ENCODE assay signal across 19 cellular contexts in genomic region chr12:89701606-89702206, GRCh38. TPM values are rescaled to one million over a fixed set of nuclear protein-coding genes. Genes with fewer than 3 reads are reported as not detected.
DNase-seq lines count a peak whose midpoint lies in the region; FAIRE-seq and TF ChIP-seq lines count a peak whose summit lies in the region.
"Had no signal": no experiment of that assay in that cellular context is flagged by ENCODE, and none has a peak within 500 bp of the region (broad histone marks: within the 10 kb centered on the region; RNA-seq: fewer than 3 reads in every experiment).

No MANE protein-coding gene starts in this region.

- H3K79me2 ChIP-seq in OCI-LY7 (ENCODE audit: insufficient read depth, low read depth, low read length), result peaks cover 100% of the 10 kb centered on the region
- peaks cover 81% of the 10 kb centered on the region for H3K79me2 ChIP-seq in keratinocyte (ENCODE audit: control insufficient read depth, insufficient read depth, low read length)

- no peak for TF ChIP-seq POLR2A in ovary (IDR thresholded peaks at IDR 0.05)

- H3K27me3 ChIP-seq in keratinocyte (ENCODE audit: control insufficient read depth, extremely low read depth, insufficient read depth, low read length) (no peaks in the 10 kb centered on the region), tibial artery (no peaks in the 10 kb centered on the region), ovary (no peaks in the 10 kb centered on the region)
- H3K27me3 ChIP-seq: esophagus squamous epithelium, Peyer's patch, testis had no signal

- no peak for DNase-seq in AG10803 (ENCODE audit: low read depth)
- DNase-seq in GM12865 (ENCODE audit: low read depth), result peak; percentile 22
- no peak for DNase-seq in OCI-LY7 (ENCODE audit: low spot score)
- no peak for DNase-seq in keratinocyte (ENCODE audit: low read depth, low spot score)
- DNase-seq in tibial artery, result no peak
- DNase-seq in pons (ENCODE audit: low spot score), result no peak
- DNase-seq in activated naive CD4-positive, alpha-beta T cell (lab: John Stamatoyannopoulos, UW), result no peak
- no peak for DNase-seq in ovary
- DNase-seq: activated CD4-positive, alpha-beta memory T cell treated with anti-CD3 and anti-CD28 coated beads for 36 hours; activated naive CD4-positive, alpha-beta T cell treated with anti-CD3 and anti-CD28 coated beads, Interleukin-2, amount 10 ng/mL, durations not matched to agents 7 days and 5 days; activated T-cell treated with anti-CD3 and anti-CD28 coated beads, Interleukin-2, amount 50 U/mL, for 24 hours; effector CD8-positive, alpha-beta T cell; esophagus squamous epithelium; naive thymus-derived CD4-positive, alpha-beta T cell; NCI-H1694; NCI-H774; Peyer's patch; testis had no signal

- H3K4me3 ChIP-seq in AG10803 (ENCODE audit: low read length) (no peak overlapping the region), GM12865 (ENCODE audit: low read depth, low read length) (no peak overlapping the region), OCI-LY7 (ENCODE audit: low read depth, low read length, poor library complexity, severe bottlenecking) (no peak overlapping the region), keratinocyte (ENCODE audit: control insufficient read depth in 2 of 3, extremely low read depth in 1 of 3, insufficient read depth in 2 of 3, low read depth in 1 of 3, low read length in 3 of 3) (no peak overlapping the region), tibial artery (no peak overlapping the region), ovary (no peak overlapping the region)
- H3K4me3 ChIP-seq: esophagus squamous epithelium, Peyer's patch, SK-N-MC, testis had no signal

- H3K9me2 ChIP-seq in OCI-LY7 (ENCODE audit: insufficient read depth, low read length), result no peaks in the 10 kb centered on the region

- H3K9me1 ChIP-seq in keratinocyte (ENCODE audit: control insufficient read depth, extremely low read depth, insufficient read depth, low read length), result no peaks in the 10 kb centered on the region

- BruUV-seq in OCI-LY7 (replicated peaks; lab: Mats Ljungman, UMichigan), result no TSS peak

- POLR2A ChIA-PET in OCI-LY7 (lab: Charles Lee), result interaction anchor here (0.6 to 1.2 kb wide), 3 partner anchors 10 to 149 kb away, joined by 3 read pairs; no protein-coding TSS in a partner anchor

- H3K9me3 ChIP-seq in OCI-LY7 (ENCODE audit: low read length), result no peaks in the 10 kb centered on the region
- H3K9me3 ChIP-seq in keratinocyte (ENCODE audit: control insufficient read depth, low read depth, low read length), result no peaks in the 10 kb centered on the region
- H3K9me3 ChIP-seq in tibial artery, result no peaks in the 10 kb centered on the region
- H3K9me3 ChIP-seq in ovary, result no peaks in the 10 kb centered on the region
- H3K9me3 ChIP-seq: esophagus squamous epithelium, Peyer's patch, testis had no signal

- peak; percentile 13 for FAIRE-seq in keratinocyte (lab: Jason Lieb, UNC)

- TF ChIP-seq CTCF in AG10803 (conservative IDR thresholded peaks at IDR 0.05; ENCODE audit: low read length), result 0 out of 2 replicates have a peak, but pooled peaks have one; percentile 6
- peak; percentile 2 for TF ChIP-seq CTCF in GM12865 (IDR thresholded peaks at IDR 0.05; ENCODE audit: insufficient read depth, low read depth, low read length, missing control alignments)
- peak; percentile 60 for TF ChIP-seq CTCF in OCI-LY7 (conservative IDR thresholded peaks at IDR 0.05; ENCODE audit: low read length)
- no peak for TF ChIP-seq CTCF in keratinocyte (optimal IDR thresholded peaks at IDR 0.05 in 1 of 3, IDR thresholded peaks at IDR 0.05 in 1 of 3, conservative IDR thresholded peaks at IDR 0.05 in 1 of 3; ENCODE audit: extremely low read depth in 1 of 3, insufficient read depth in 2 of 3, low read length in 3 of 3)
- TF ChIP-seq CTCF in tibial artery (IDR thresholded peaks at IDR 0.05), result no peak
- no peak for TF ChIP-seq CTCF in ovary (IDR thresholded peaks at IDR 0.05)

- H3K27ac ChIP-seq in OCI-LY7 (ENCODE audit: low read depth, low read length, poor library complexity, severe bottlenecking) (no peak overlapping the region), keratinocyte (ENCODE audit: control insufficient read depth, insufficient read depth, low read length) (no peak overlapping the region), tibial artery (no peak overlapping the region), ovary (no peak overlapping the region)
- H3K27ac ChIP-seq: esophagus squamous epithelium, Peyer's patch, SK-N-MC, testis had no signal

- H3K4me1 ChIP-seq in OCI-LY7 (ENCODE audit: insufficient read depth, low read length, poor library complexity, severe bottlenecking), result peaks cover 42% of the 10 kb centered on the region
- H3K4me1 ChIP-seq in keratinocyte (ENCODE audit: control insufficient read depth, extremely low read depth, insufficient read depth, low read length), result peaks cover 23% of the 10 kb centered on the region
- H3K4me1 ChIP-seq in tibial artery, result peaks cover 0 to 6% (median 0%) of the 10 kb centered on the region in 4 donors
- no peaks in the 10 kb centered on the region for H3K4me1 ChIP-seq in ovary (ENCODE audit: insufficient read depth)

- no peaks in the 10 kb centered on the region for H3K36me3 ChIP-seq in OCI-LY7 (ENCODE audit: insufficient read depth, low read length)
- peaks cover 0 to 4% of the 10 kb centered on the region in 2 experiments for H3K36me3 ChIP-seq in keratinocyte (ENCODE audit: control insufficient read depth in 2 of 2, extremely low read depth in 1 of 2, insufficient read depth in 2 of 2, low read length in 2 of 2)
- no peaks in the 10 kb centered on the region for H3K36me3 ChIP-seq in tibial artery
- no peaks in the 10 kb centered on the region for H3K36me3 ChIP-seq in ovary
- H3K36me3 ChIP-seq: esophagus squamous epithelium, Peyer's patch had no signal

- dilution Hi-C loops in keratinocyte (cut with MboI; ENCODE audit: extremely low pct_ligation_motif_present, low sequenced_read_pairs), result no loop called here

- no peak for TF ChIP-seq EP300 in ovary (IDR thresholded peaks at IDR 0.05)

- CTCF ChIA-PET in OCI-LY7 (lab: Charles Lee; ENCODE audit: unreplicated experiment), result no interaction called here

- H3K9ac ChIP-seq in keratinocyte (ENCODE audit: control insufficient read depth, extremely low read depth, insufficient read depth, low read length), result no peak overlapping the region

- intact Hi-C loops in OCI-LY7 (cut with micrococcal nuclease; ENCODE audit: unreplicated experiment), result no loop called here
- intact Hi-C loops in tibial artery (cut with DNase I; ENCODE audit: low total_unique reads), result no loop called here
- intact Hi-C loops in ovary (cut with DNase I), result loop anchor here in 1 of 4 donors (10.0 kb wide), 1 partner anchor 243 kb away; no protein-coding TSS in a partner anchor

- H3K4me2 ChIP-seq in OCI-LY7 (ENCODE audit: low read length) (no peak overlapping the region), keratinocyte (ENCODE audit: control insufficient read depth, extremely low read depth, insufficient read depth, low read depth, low read length) (no peak overlapping the region)

- H2AFZ ChIP-seq in OCI-LY7 (ENCODE audit: low read length), result no peak overlapping the region
- no peak overlapping the region for H2AFZ ChIP-seq in keratinocyte (ENCODE audit: control insufficient read depth, low read length)

- H4K20me1 ChIP-seq in OCI-LY7 (ENCODE audit: insufficient read depth, low read length), result peaks cover 61% of the 10 kb centered on the region
- H4K20me1 ChIP-seq in keratinocyte (ENCODE audit: control insufficient read depth, extremely low read depth, insufficient read depth, low read length), result peaks cover 8% of the 10 kb centered on the region

- WGBS in ovary, 3 donors, result 95 to 100% (median 97%) methylated on average over 3 of the region's 3 CpGs

RNA-seq across cellular contexts. Expression of gene ATP2B1, which starts 6.9 kb away (rescaled TPM):
- total RNA-seq in OCI-LY7 (2014; rRNA removed; shearing (Covaris generic)), result 62.8 and 74.9 TPM in 2 replicates
- total RNA-seq in OCI-LY7 (2022), result 58.5 and 61.7 TPM in 2 replicates
- polyA plus RNA-seq in keratinocyte, result 16.4 to 24.6 TPM (median 16.8 TPM) in 3 replicates
- polyA plus RNA-seq in keratinocyte (2011; ENCODE audit: low read depth), result 25.9 TPM
- 7.0 and 12.9 TPM in 2 replicates for polyA plus RNA-seq in keratinocyte (2011; cell fraction: cytosol; rRNA removed)
- 42.6 and 56.0 TPM in 2 replicates for polyA plus RNA-seq in keratinocyte (2011; cell fraction: nucleus; rRNA removed)
- polyA plus RNA-seq in keratinocyte (2012; ENCODE audit: low replicate concordance), result 19.3 and 21.5 TPM in 2 replicates
- polyA minus RNA-seq in keratinocyte, result 7.5 to 50.0 TPM (median 24.9 TPM) in 3 replicates
- polyA minus RNA-seq in keratinocyte (2011; cell fraction: cytosol; rRNA and poly(A)+ RNA removed), result 10.0 TPM
- polyA minus RNA-seq in keratinocyte (2011; cell fraction: nucleus; rRNA and poly(A)+ RNA removed), result 51.7 and 95.3 TPM in 2 replicates
- total RNA-seq in ovary, result 10 to 100 TPM; 24.8 to 60.3 (median 33.0) TPM
- polyA plus RNA-seq in ovary, result 10 to 100 TPM in 1 of 2 donors, 1 to 10 TPM in 1; 9.0 to 17.5 TPM

Comparison
In these comparisons a context has a peak if more than half of its experiments do, and no peak if none do; other contexts are left out.
1. CTCF ChIP-seq: peak in AG10803 (single experiment), GM12865 (single experiment) and OCI-LY7 (single experiment); none in keratinocyte (0 of 3), tibial artery (0 of 2) and ovary (0 of 3).